In the genomic region with DNA sequence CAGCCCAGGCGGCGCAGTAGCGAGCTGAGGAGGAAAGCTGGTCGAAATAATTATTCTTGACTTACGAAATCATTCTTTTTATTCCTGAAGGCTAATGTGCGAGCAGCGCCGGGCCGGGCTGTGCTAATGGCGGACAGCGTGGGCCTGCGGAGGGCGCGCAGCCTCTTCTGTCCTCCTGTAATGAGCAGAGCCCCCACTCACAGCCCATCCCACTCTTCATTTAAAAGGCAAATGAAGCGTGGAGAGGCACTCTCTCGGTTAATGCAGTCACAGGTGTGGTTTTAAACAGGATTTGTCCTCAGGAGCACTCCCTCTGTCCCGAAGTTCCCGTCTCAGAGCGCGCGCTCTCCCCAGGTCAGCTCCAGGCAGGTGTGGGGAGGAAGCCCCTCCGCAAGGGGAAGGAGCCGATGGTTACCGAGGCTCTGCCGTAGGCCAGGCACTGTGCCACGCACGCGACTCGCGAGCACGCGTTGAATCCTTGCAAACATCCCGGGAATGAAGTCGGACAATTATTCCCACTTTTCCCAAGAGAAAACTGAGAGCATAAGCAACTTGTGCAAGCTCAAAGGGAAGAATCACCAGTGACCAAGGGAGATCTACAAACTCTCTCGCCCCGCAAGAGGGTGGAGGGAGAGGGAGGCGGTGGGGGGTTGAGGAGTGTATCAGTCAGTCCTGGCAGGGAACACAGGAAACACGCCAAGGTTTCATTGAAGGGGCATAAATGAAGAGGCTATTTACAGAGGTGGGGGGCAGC, we compare ENCODE assay signal across 8 cellular contexts. TPM values are rescaled to one million over a fixed set of nuclear protein-coding genes. Genes with fewer than 3 reads are reported as not detected.
DNase-seq lines count a peak whose midpoint lies in the region; ATAC-seq and TF ChIP-seq lines count a peak whose summit lies in the region.

No MANE protein-coding gene starts in this region.

- H3K36me3 ChIP-seq in esophagus muscularis mucosa: no peaks in the 10 kb centered on the region
- no peaks in the 10 kb centered on the region for H3K36me3 ChIP-seq in uterus

- H3K4me1 Mint-ChIP-seq in WTC11: peaks cover 59% of the 10 kb centered on the region
- H3K4me1 Mint-ChIP-seq in naive B cell: peaks cover 19 to 24% (median 21%) of the 10 kb centered on the region in 3 donors

- CTCF ChIA-PET in AG04449 (lab: Yijun Ruan, JAX): interaction anchor here (1.1 to 2.0 kb wide), 5 partner anchors 7 to 785 kb away, joined by 3 to 12 read pairs (median 4); no protein-coding TSS in a partner anchor
- CTCF ChIA-PET in WTC11 (lab: Charles Lee): interaction anchor here (0.7 to 2.0 kb wide), 9 partner anchors 7 to 403 kb away, joined by 3 to 11 read pairs (median 4); no protein-coding TSS in a partner anchor

- H3K4me3 ChIP-seq in AG04449 (ENCODE audit: low read depth, low read length) (peak overlapping the region; percentile 8; the same call in 1 of the 2 replicates), esophagus muscularis mucosa (peak overlapping the region; percentile 46 to 62 (median 56)), uterus (peak overlapping the region; percentile 33 to 49)

- no peaks in the 10 kb centered on the region for H3K9me3 ChIP-seq in esophagus muscularis mucosa
- no peaks in the 10 kb centered on the region for H3K9me3 ChIP-seq in uterus

- ATAC-seq in WTC11 (peak; percentile 23), naive B cell (ENCODE audit: low read depth in 2 of 2) (peak; percentile 75)

- TF ChIP-seq CTCF in AG04449 (IDR thresholded peaks at IDR 0.05; ENCODE audit: insufficient read depth, low read length, missing control alignments) (no peak), WTC11 (IDR thresholded peaks at IDR 0.05) (no peak), esophagus muscularis mucosa (IDR thresholded peaks at IDR 0.05) (no peak), uterus (IDR thresholded peaks at IDR 0.05) (peak in 3 of 4 experiments; percentile 13 to 22 (median 15))

- 6% methylated on average over 34 of the region's 38 CpGs for WGBS in esophagus muscularis mucosa

- TF ChIP-seq EP300 in esophagus muscularis mucosa (IDR thresholded peaks at IDR 0.05): no peak

- peaks cover 0 to 6% (median 0%) of the 10 kb centered on the region in 4 donors for H3K27me3 ChIP-seq in esophagus muscularis mucosa
- no peaks in the 10 kb centered on the region for H3K27me3 ChIP-seq in uterus

- H3K27ac Mint-ChIP-seq in WTC11 (peak overlapping the region; percentile 91; the same call in 1 of the 2 replicates), naive B cell (peak overlapping the region in 4 of 6 donors; percentile 8 to 64 (median 32))

- POLR2A ChIA-PET in AG04449 (lab: Yijun Ruan, JAX): interaction anchor here (0.7 kb wide), 1 partner anchor 42 kb away, joined by 3 read pairs; no protein-coding TSS in a partner anchor
- POLR2A ChIA-PET in WTC11 (lab: Charles Lee): interaction anchor here (0.5 to 2.6 kb wide), 5 partner anchors 35 to 1754 kb away, joined by 3 to 13 read pairs (median 4); a partner anchor contains a TSS

- H3K27me3 Mint-ChIP-seq in WTC11 (ENCODE audit: low read depth) (peaks cover 50% of the 10 kb centered on the region), naive B cell (peaks cover 10 to 49% (median 36%) of the 10 kb centered on the region in 3 donors)

- H3K27ac ChIP-seq in esophagus muscularis mucosa (replicated peaks in 1 of 4) (peak overlapping the region in 3 of 4 donors; percentile 15 to 57 (median 28)), uterus (peak overlapping the region; percentile 68 to 70)

- TF ChIP-seq POLR2A in GM19099 (IDR thresholded peaks at IDR 0.05; ENCODE audit: extremely low read depth, insufficient read length, low read depth) (peak; percentile 63), esophagus muscularis mucosa (IDR thresholded peaks at IDR 0.05; ENCODE audit: low read depth) (no peak), uterus (IDR thresholded peaks at IDR 0.05) (no peak)

- H3K36me3 Mint-ChIP-seq in WTC11 (no peaks in the 10 kb centered on the region), naive B cell (no peaks in the 10 kb centered on the region)

- DNase-seq in AG04449 (ENCODE audit: low read depth, low spot score) (no peak), WTC11 (ENCODE audit: low spot score) (peak; percentile 24), esophagus muscularis mucosa (ENCODE audit: extremely low spot score) (no peak), naive B cell (peak; percentile 11), uterus (peak; percentile 42 to 49), T-helper 9 cell (no peak), HuH-7 (ENCODE audit: low spot score) (no peak)

- intact Hi-C loops in esophagus muscularis mucosa (cut with DNase I): no loop called here
- intact Hi-C loops in uterus (cut with DNase I; ENCODE audit: low total_unique reads): no loop called here

- H3K4me1 ChIP-seq in esophagus muscularis mucosa: peaks cover 16 to 22% (median 20%) of the 10 kb centered on the region in 4 donors
- H3K4me1 ChIP-seq in uterus: peaks cover 0 to 9% of the 10 kb centered on the region in 2 donors

- H3K9me3 Mint-ChIP-seq in WTC11 (no peaks in the 10 kb centered on the region), naive B cell (no peaks in the 10 kb centered on the region)

- H3K4me3 Mint-ChIP-seq in WTC11: peak overlapping the region; percentile 84
- peak overlapping the region; percentile 78 to 92 (median 88) for H3K4me3 Mint-ChIP-seq in naive B cell

TF ChIP-seq in WTC11, 78 proteins besides CTCF, POLR2A, EP300 and RAD21:
- TF ChIP-seq, protein P1, sequence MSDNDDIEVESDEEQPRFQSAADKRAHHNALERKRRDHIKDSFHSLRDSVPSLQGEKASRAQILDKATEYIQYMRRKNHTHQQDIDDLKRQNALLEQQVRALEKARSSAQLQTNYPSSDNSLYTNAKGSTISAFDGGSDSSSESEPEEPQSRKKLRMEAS (CRISPR knock-in tag; IDR thresholded peaks at IDR 0.05): 0 out of 2 replicates have a peak, but pooled peaks have one; percentile 40
- TF ChIP-seq GTF2I (CRISPR knock-in tag; conservative IDR thresholded peaks at IDR 0.05) (no peak), JUN (CRISPR knock-in tag; IDR thresholded peaks at IDR 0.05) (0 out of 2 replicates have a peak, but pooled peaks have one; percentile 21), ZBTB21 (CRISPR knock-in tag; IDR thresholded peaks at IDR 0.05; ENCODE audit: borderline replicate concordance) (0 out of 2 replicates have a peak, but pooled peaks have one; percentile 13)
- TF ChIP-seq, protein P2, sequence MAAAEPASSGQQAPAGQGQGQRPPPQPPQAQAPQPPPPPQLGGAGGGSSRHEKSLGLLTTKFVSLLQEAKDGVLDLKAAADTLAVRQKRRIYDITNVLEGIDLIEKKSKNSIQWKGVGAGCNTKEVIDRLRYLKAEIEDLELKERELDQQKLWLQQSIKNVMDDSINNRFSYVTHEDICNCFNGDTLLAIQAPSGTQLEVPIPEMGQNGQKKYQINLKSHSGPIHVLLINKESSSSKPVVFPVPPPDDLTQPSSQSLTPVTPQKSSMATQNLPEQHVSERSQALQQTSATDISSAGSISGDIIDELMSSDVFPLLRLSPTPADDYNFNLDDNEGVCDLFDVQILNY (CRISPR knock-in tag; IDR thresholded peaks at IDR 0.05): 0 out of 2 replicates have a peak, but pooled peaks have one; percentile 11

RNA-seq across cellular contexts. Expression of a gene that starts 35.5 kb away (rescaled TPM):
- 45.4 to 51.6 TPM (median 50.3 TPM) in 3 replicates for total RNA-seq in WTC11 (2021)
- total RNA-seq in esophagus muscularis mucosa: 10 to 100 TPM; 37.3 to 70.1 (median 55.2) TPM
- polyA plus RNA-seq in naive B cell (ENCODE audit: low read depth in 6 of 6): 1 to 10 TPM; 1.9 to 6.7 (median 4.4) TPM
- 10 to 100 TPM in 3 of 4 donors, 1 to 10 TPM in 1; 5.0 to 81.9 (median 54.6) TPM for total RNA-seq in uterus

Comparison
In these comparisons a context has a peak if more than half of its experiments do, and no peak if none do; other contexts are left out.
1. DNase-seq: peak in WTC11 (single experiment), naive B cell (single experiment) and uterus (2 of 2); none in AG04449 (single experiment), esophagus muscularis mucosa (single experiment), T-helper 9 cell (single experiment) and HuH-7 (single experiment).
2. CTCF ChIP-seq: peak in uterus (3 of 4); none in AG04449 (single experiment), WTC11 (single experiment) and esophagus muscularis mucosa (0 of 3).
3. Peak in every context shown above with its lines, with median percentiles within 50 percentile points of each other: H3K4me3 ChIP-seq.